ENCODE assay signal across 1 cellular context in genomic region chr7:151018421-151019129, GRCh38.
TF ChIP-seq lines count a peak whose summit lies in the region.

No MANE protein-coding gene starts in this region.

TF ChIP-seq in SK-N-SH, 30 proteins besides CTCF, POLR2A, EP300 and RAD21:
- peak; percentile 41 for TF ChIP-seq CHD2 (IDR thresholded peaks at IDR 0.05; ENCODE audit: low read length, partially characterized antibody)
- no peak for TF ChIP-seq ELF1 (IDR thresholded peaks at IDR 0.05)
